In the genomic region with DNA sequence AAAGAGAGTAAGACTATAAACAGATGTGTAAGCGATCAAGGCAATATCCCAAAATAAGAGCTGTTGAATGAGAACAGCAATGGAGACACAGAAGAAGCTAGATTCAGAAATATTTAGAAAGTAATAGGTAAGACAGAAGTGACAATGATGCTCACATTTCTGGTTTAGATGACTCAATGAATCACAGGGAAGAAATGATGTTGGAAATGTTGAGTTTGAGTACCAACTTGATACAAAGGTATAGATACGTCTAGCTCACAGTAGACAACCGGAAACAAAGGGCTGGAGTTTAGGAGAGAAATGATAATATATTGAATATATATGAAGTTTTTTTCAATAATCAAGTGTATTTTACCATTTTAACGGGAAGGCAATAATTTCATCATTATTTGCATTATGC, we compare ENCODE assay signal across 24 cellular contexts. TPM values are rescaled to one million over a fixed set of nuclear protein-coding genes. Genes with fewer than 3 reads are reported as not detected.
DNase-seq lines count a peak whose midpoint lies in the region; ATAC-seq lines count a peak whose summit lies in the region.
"Had no signal": no experiment of that assay in that cellular context is flagged by ENCODE, and none has a peak within 500 bp of the region (broad histone marks: within the 10 kb centered on the region; RNA-seq: fewer than 3 reads in every experiment).

No MANE protein-coding gene starts in this region.

- ATAC-seq in CD4-positive, CD25-positive, alpha-beta regulatory T cell (ENCODE audit: low read depth in 2 of 2): no peak
- ATAC-seq in T-helper 17 cell (no peak), HG03469 (IDR thresholded peaks at IDR 0.05; ENCODE audit: unreplicated experiment) (no peak)
- ATAC-seq: A549; CD8-positive, alpha-beta T cell had no signal

- no peaks in the 10 kb centered on the region for H3K9me3 Mint-ChIP-seq in activated T-cell treated with anti-CD3 and anti-CD28 coated beads, Interleukin-2, amount 50 U/mL, for 24 hours
- H3K9me3 Mint-ChIP-seq in CD4-positive, CD25-positive, alpha-beta regulatory T cell: peaks cover 0 to 1% (median 0%) of the 10 kb centered on the region in 7 donors
- H3K9me3 Mint-ChIP-seq in immature natural killer cell: no peaks in the 10 kb centered on the region
- H3K9me3 Mint-ChIP-seq: CD8-positive, alpha-beta T cell had no signal

- peaks cover 31% of the 10 kb centered on the region for H3K4me1 ChIP-seq in CD4-positive, CD25-positive, alpha-beta regulatory T cell (ENCODE audit: control insufficient read depth, insufficient read depth, low read length, poor library complexity, severe bottlenecking)

- no peak overlapping the region for H3K4me3 Mint-ChIP-seq in activated T-cell treated with anti-CD3 and anti-CD28 coated beads, Interleukin-2, amount 50 U/mL, for 24 hours
- H3K4me3 Mint-ChIP-seq in CD4-positive, CD25-positive, alpha-beta regulatory T cell: peak overlapping the region in 2 of 4 donors; percentile 40 to 63
- H3K4me3 Mint-ChIP-seq in T-helper 17 cell: no peak overlapping the region
- H3K4me3 Mint-ChIP-seq in immature natural killer cell: no peak overlapping the region
- H3K4me3 Mint-ChIP-seq: CD8-positive, alpha-beta T cell had no signal

- no peaks in the 10 kb centered on the region for H3K27me3 ChIP-seq in CD4-positive, CD25-positive, alpha-beta regulatory T cell (ENCODE audit: control insufficient read depth, insufficient read depth, low read length)
- H3K27me3 ChIP-seq: BLaER1 treated with 17β-estradiol and CSF1 and Interleukin-3, amounts not matched to agents 10 nM and 100 nM; MG63 had no signal

- no peak overlapping the region for H3K4me3 ChIP-seq in CD4-positive, CD25-positive, alpha-beta regulatory T cell (ENCODE audit: low read depth, low read length)
- H3K4me3 ChIP-seq: A549; BLaER1 treated with 17β-estradiol and CSF1 and Interleukin-3, amounts not matched to agents 10 nM and 100 nM; GM23248; MG63 had no signal

- H3K36me3 ChIP-seq in CD4-positive, CD25-positive, alpha-beta regulatory T cell (ENCODE audit: control insufficient read depth, insufficient read depth, low read length): peaks cover 13% of the 10 kb centered on the region

- DNase-seq in activated T-cell treated with anti-CD3 and anti-CD28 coated beads, Interleukin-2, amount 50 U/mL, for 24 hours: no peak
- DNase-seq in activated T-cell treated with anti-CD3 and anti-CD28 coated beads, Interleukin-2, amount 50 U/mL, for 1 hour: no peak
- DNase-seq in CD4-positive, CD25-positive, alpha-beta regulatory T cell: no peak
- DNase-seq in T-helper 17 cell (no peak), immature natural killer cell (no peak), C1 segment of cervical spinal cord (lab: John Stamatoyannopoulos, UW) (no peak)
- DNase-seq: AML-193; Caco-2; CD8-positive, alpha-beta T cell; GM23248; H7; IMR-90; KG1; MG63; NCI-H1105 treated with DMSO at 0.1 percent for 48 hours; NCI-H146; NCI-H1930; NCI-H2107; NCI-H524; NCI-H748 treated with DMSO at 0.1 percent for 48 hours; SIG-M5 had no signal

- H3K36me3 Mint-ChIP-seq in activated T-cell treated with anti-CD3 and anti-CD28 coated beads, Interleukin-2, amount 50 U/mL, for 24 hours (ENCODE audit: low read depth): peaks cover 67% of the 10 kb centered on the region
- H3K36me3 Mint-ChIP-seq in CD4-positive, CD25-positive, alpha-beta regulatory T cell: peaks cover 7% of the 10 kb centered on the region
- H3K36me3 Mint-ChIP-seq in T-helper 17 cell (ENCODE audit: low read depth) (no peaks in the 10 kb centered on the region), immature natural killer cell (peaks cover 0 to 9% (median 4%) of the 10 kb centered on the region in 3 donors)

- H3K4me1 Mint-ChIP-seq in activated T-cell treated with anti-CD3 and anti-CD28 coated beads, Interleukin-2, amount 50 U/mL, for 24 hours (ENCODE audit: low read depth): peaks cover 69% of the 10 kb centered on the region
- H3K4me1 Mint-ChIP-seq in CD4-positive, CD25-positive, alpha-beta regulatory T cell: peaks cover 33 to 78% (median 47%) of the 10 kb centered on the region in 4 donors
- H3K4me1 Mint-ChIP-seq in T-helper 17 cell: peaks cover 49% of the 10 kb centered on the region
- H3K4me1 Mint-ChIP-seq in immature natural killer cell: peaks cover 56 to 71% of the 10 kb centered on the region in 2 donors

- H3K27me3 Mint-ChIP-seq in activated T-cell treated with anti-CD3 and anti-CD28 coated beads, Interleukin-2, amount 50 U/mL, for 24 hours: no peaks in the 10 kb centered on the region
- no peaks in the 10 kb centered on the region for H3K27me3 Mint-ChIP-seq in CD4-positive, CD25-positive, alpha-beta regulatory T cell
- H3K27me3 Mint-ChIP-seq in T-helper 17 cell (no peaks in the 10 kb centered on the region), immature natural killer cell (ENCODE audit: low read depth in 3 of 3) (no peaks in the 10 kb centered on the region)

- no peak overlapping the region for H3K27ac ChIP-seq in CD4-positive, CD25-positive, alpha-beta regulatory T cell (ENCODE audit: insufficient read depth, low read length, poor library complexity, severe bottlenecking)
- H3K27ac ChIP-seq: A549; BLaER1 treated with 17β-estradiol and CSF1 and Interleukin-3, amounts not matched to agents 10 nM and 100 nM; GM23248 had no signal

- no peaks in the 10 kb centered on the region for H3K9me3 ChIP-seq in CD4-positive, CD25-positive, alpha-beta regulatory T cell (ENCODE audit: control insufficient read depth in 2 of 2, low read length in 2 of 2)
- H3K9me3 ChIP-seq in T-helper 17 cell (ENCODE audit: control insufficient read depth, low read length, poor library complexity, severe bottlenecking): no peaks in the 10 kb centered on the region
- H3K9me3 ChIP-seq: A549, Caco-2, MG63 had no signal

- H3K27ac Mint-ChIP-seq in activated T-cell treated with anti-CD3 and anti-CD28 coated beads, Interleukin-2, amount 50 U/mL, for 24 hours: peak overlapping the region; percentile 6
- H3K27ac Mint-ChIP-seq in CD4-positive, CD25-positive, alpha-beta regulatory T cell: peak overlapping the region; percentile 5 to 82 (median 60)
- H3K27ac Mint-ChIP-seq in T-helper 17 cell (peak overlapping the region; percentile 63), immature natural killer cell (peak overlapping the region in 4 of 6 donors; percentile 9 to 85 (median 50))

RNA-seq across cellular contexts. Expression of a gene that starts 6.5 kb away (rescaled TPM):
- total RNA-seq in CD4-positive, CD25-positive, alpha-beta regulatory T cell: 81.5 TPM
- polyA plus RNA-seq in CD4-positive, CD25-positive, alpha-beta regulatory T cell: 1 to 10 TPM; 2.9 to 4.5 (median 3.3) TPM
- total RNA-seq in T-helper 17 cell: 10 to 100 TPM; 63.3 to 72.9 TPM
- polyA plus RNA-seq in immature natural killer cell: 1 to 10 TPM; 1.3 to 5.5 (median 2.1) TPM

RNA-seq across cellular contexts. Expression of a gene that starts 30.2 kb away (rescaled TPM):
- 133 TPM for total RNA-seq in CD4-positive, CD25-positive, alpha-beta regulatory T cell
- polyA plus RNA-seq in CD4-positive, CD25-positive, alpha-beta regulatory T cell: 10 to 100 TPM; 11.2 to 21.2 (median 13.6) TPM
- 100 to 1,000 TPM; 120 to 157 TPM for total RNA-seq in T-helper 17 cell
- 10 to 100 TPM in 2 of 3 donors, 1 to 10 TPM in 1; 9.9 to 37.1 (median 11.5) TPM for polyA plus RNA-seq in immature natural killer cell

RNA-seq across cellular contexts. Expression of a gene that starts 42.1 kb away (rescaled TPM):
- 145 TPM for total RNA-seq in CD4-positive, CD25-positive, alpha-beta regulatory T cell
- polyA plus RNA-seq in CD4-positive, CD25-positive, alpha-beta regulatory T cell: 10 to 100 TPM; 13.6 to 32.6 (median 26.0) TPM
- total RNA-seq in T-helper 17 cell: 100 to 1,000 TPM; 133 to 151 TPM
- 10 to 100 TPM; 13.0 to 31.2 (median 19.3) TPM for polyA plus RNA-seq in immature natural killer cell

RNA-seq across cellular contexts. Expression of a gene that starts 47.0 kb away (rescaled TPM):
- total RNA-seq in CD4-positive, CD25-positive, alpha-beta regulatory T cell: 15.8 TPM
- 10 to 100 TPM; 30.4 to 42.1 (median 35.8) TPM for polyA plus RNA-seq in CD4-positive, CD25-positive, alpha-beta regulatory T cell
- total RNA-seq in T-helper 17 cell: 10 to 100 TPM; 14.1 to 16.4 TPM
- polyA plus RNA-seq in immature natural killer cell: 10 to 100 TPM; 52.3 to 84.8 (median 54.6) TPM

RNA-seq across cellular contexts. Expression of a gene that starts 51.4 kb away (rescaled TPM):
- 2.5 TPM for total RNA-seq in CD4-positive, CD25-positive, alpha-beta regulatory T cell
- polyA plus RNA-seq in CD4-positive, CD25-positive, alpha-beta regulatory T cell: 1 to 10 TPM in 3 of 4 donors, under 1 TPM in 1; 0.90 to 5.4 (median 3.3) TPM
- 1 to 10 TPM; 4.5 to 6.0 TPM for total RNA-seq in T-helper 17 cell
- 10 to 100 TPM; 10.0 to 17.6 (median 15.2) TPM for polyA plus RNA-seq in immature natural killer cell

Comparison
In these comparisons a context has a peak if more than half of its experiments do, and no peak if none do; other contexts are left out.
1. H3K27ac Mint-ChIP-seq: peak in every context shown above with its lines; median percentile 63 in T-helper 17 cell; 60 in CD4-positive, CD25-positive, alpha-beta regulatory T cell; 50 in immature natural killer cell; 6 in activated T-cell treated with anti-CD3 and anti-CD28 coated beads, Interleukin-2, amount 50 U/mL, for 24 hours.